In the genomic region with DNA sequence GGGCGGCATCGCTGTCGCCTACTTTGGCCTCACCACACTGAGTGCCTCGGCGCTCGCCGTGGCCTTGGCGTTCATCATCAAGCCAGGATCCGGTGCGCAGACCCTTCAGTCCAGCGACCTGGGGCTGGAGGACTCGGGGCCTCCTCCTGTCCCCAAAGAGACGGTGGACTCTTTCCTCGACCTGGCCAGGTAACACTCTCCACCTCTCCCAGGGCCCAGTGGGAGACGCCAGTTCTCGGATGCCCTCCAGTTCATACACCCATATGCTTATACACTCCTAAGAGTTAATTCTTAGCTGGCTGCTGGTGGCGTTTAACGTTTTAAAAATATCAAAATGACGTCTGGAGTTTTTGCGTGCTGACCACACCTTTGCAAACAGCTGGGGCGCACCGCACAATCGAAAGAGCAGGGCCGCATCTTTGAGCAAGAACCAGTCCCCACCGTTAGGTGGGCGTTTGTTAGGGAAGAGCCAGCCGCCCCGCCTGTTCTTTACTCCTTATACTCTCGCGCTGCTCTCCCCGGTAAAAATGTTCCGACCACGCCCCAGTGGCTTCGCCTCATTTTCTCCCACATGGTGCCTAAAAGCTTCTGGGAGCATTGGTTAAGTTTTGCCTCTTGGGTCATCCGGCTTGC, we compare ENCODE assay signal across 8 cellular contexts. TPM values are rescaled to one million over a fixed set of nuclear protein-coding genes. Genes with fewer than 3 reads are reported as not detected.
DNase-seq lines count a peak whose midpoint lies in the region; ATAC-seq and TF ChIP-seq lines count a peak whose summit lies in the region.

No MANE protein-coding gene starts in this region.

- H3K4me1 ChIP-seq in cardiac muscle cell (ENCODE audit: low read depth) (peaks cover 4% of the 10 kb centered on the region), muscle layer of duodenum (ENCODE audit: control insufficient read depth in 1 of 2, insufficient read depth in 2 of 2, low read length in 2 of 2) (peaks cover 6 to 25% of the 10 kb centered on the region in 2 donors)

- intact Hi-C loops in Right ventricle myocardium inferior (cut with DNase I) = loop anchor here (1.0 to 5.0 kb wide), 2 partner anchors 50 to 73 kb away; no protein-coding TSS in a partner anchor

- H3K27ac ChIP-seq in cardiac muscle cell (no peak overlapping the region), muscle layer of duodenum (ENCODE audit: low read length) (no peak overlapping the region)

- H3K4me3 ChIP-seq in cardiac muscle cell (peak overlapping the region; percentile 82), muscle layer of duodenum (ENCODE audit: low read depth in 1 of 2, low read length in 2 of 2) (peak overlapping the region; percentile 68 to 89)

- no peak for TF ChIP-seq CTCF in cardiac muscle cell (IDR thresholded peaks at IDR 0.05; ENCODE audit: low read depth, low read length)

- H3K27me3 ChIP-seq in cardiac muscle cell (peaks cover 43% of the 10 kb centered on the region), muscle layer of duodenum (ENCODE audit: low read depth, low read length) (no peaks in the 10 kb centered on the region)

- H3K36me3 ChIP-seq in cardiac muscle cell = no peaks in the 10 kb centered on the region
- H3K36me3 ChIP-seq in muscle layer of duodenum (ENCODE audit: control insufficient read depth in 1 of 2, insufficient read depth in 2 of 2, low read length in 2 of 2) = no peaks in the 10 kb centered on the region

- no peak for ATAC-seq in Right ventricle myocardium inferior
- no peak for ATAC-seq in HG02798 (IDR thresholded peaks at IDR 0.05; ENCODE audit: poor library complexity, unreplicated experiment)
- no peak for ATAC-seq in GM21360 (IDR thresholded peaks at IDR 0.05; ENCODE audit: unreplicated experiment)

- DNase-seq in cardiac muscle cell (ENCODE audit: low read depth in 1 of 2, low spot score in 1 of 2) (no peak), Right ventricle myocardium inferior (ENCODE audit: missing footprints) (no peak), NCI-H748 (lab: John Stamatoyannopoulos, UW; ENCODE audit: unreplicated experiment) (peak; percentile 52), cerebellum (ENCODE audit: low spot score) (peak; percentile 38), foreskin melanocyte (no peak)

- no peaks in the 10 kb centered on the region for H3K9me3 ChIP-seq in cardiac muscle cell (ENCODE audit: low read depth)
- H3K9me3 ChIP-seq in muscle layer of duodenum (ENCODE audit: control insufficient read depth in 1 of 2, low read length in 2 of 2) = no peaks in the 10 kb centered on the region

RNA-seq across cellular contexts. Expression of gene SLC1A4, which starts 0.9 kb away (rescaled TPM):
- 31.7 and 46.8 TPM in 2 replicates for total RNA-seq in cardiac muscle cell
- 34.2 and 37.1 TPM in 2 replicates for polyA plus RNA-seq in cardiac muscle cell
- 6.5 TPM for total RNA-seq in Right ventricle myocardium inferior
- 44.3 TPM for total RNA-seq in cerebellum

Comparison
In these comparisons a context has a peak if more than half of its experiments do, and no peak if none do; other contexts are left out.
1. DNase-seq: peak in NCI-H748 (single experiment) and cerebellum (single experiment); none in cardiac muscle cell (0 of 2), Right ventricle myocardium inferior (single experiment) and foreskin melanocyte (single experiment).